Comparison of ENCODE assay signal across 26 cellular contexts in genomic region chrX:51917600-51917999, GRCh38.
"Had no signal": no experiment of that assay in that cellular context is flagged by ENCODE, and none has a peak within 500 bp of the region (broad histone marks: within the 10 kb centered on the region; RNA-seq: fewer than 3 reads in every experiment).

No MANE protein-coding gene starts in this region.

- ATAC-seq: gastroesophageal sphincter, left cardiac atrium had no signal

- H3K36me3 ChIP-seq: adrenal gland, ascending aorta, brain microvascular endothelial cell, gastroesophageal sphincter, neutrophil, ovary, prostate gland, thoracic aorta had no signal

- H3K4me1 Mint-ChIP-seq: activated naive CD4-positive, alpha-beta T cell treated with anti-CD3 and anti-CD28 coated beads, Interleukin-2, amount 50 U/mL, for 24 hours; central memory CD8-positive, alpha-beta T cell; nephron had no signal

- H3K27me3 ChIP-seq: ascending aorta, brain microvascular endothelial cell, gastroesophageal sphincter, neutrophil, ovary had no signal

- H3K36me3 Mint-ChIP-seq: type B pancreatic cell had no signal

- H3K27ac ChIP-seq: adrenal gland, ascending aorta, brain microvascular endothelial cell, epithelial cell of prostate, gastroesophageal sphincter, neutrophil, ovary, prostate gland, thoracic aorta, VCaP had no signal

- H3K4me3 ChIP-seq: adrenal gland, ascending aorta, gastroesophageal sphincter, ovary, prostate gland, thoracic aorta had no signal

- DNase-seq: activated CD4-positive, alpha-beta T cell treated with anti-CD3 and anti-CD28 coated beads, Interleukin-2, amount 10 ng/mL, durations not matched to agents 7 days and 5 days; activated CD4-positive, CD25-positive, alpha-beta regulatory T cell treated with anti-CD3 and anti-CD28 coated beads, Interleukin-2, amount 50 U/mL, for 72 hours; activated gamma-delta T cell treated with Interleukin-2 at 50 U/mL for 16 hours; activated T-cell treated with anti-CD3 and anti-CD28 coated beads, Interleukin-2, amount 50 U/mL, for 1 hour; adrenal gland; brain microvascular endothelial cell; cortex of kidney; endodermal cell; head of caudate nucleus; left cardiac atrium; ovary; stimulated activated CD4-positive, alpha-beta T cell treated with anti-CD3 and anti-CD28 coated beads, Interleukin-4, amount 100 ng/mL, for 1 hour; stimulated activated naive CD4-positive, alpha-beta T cell treated with Interleukin-2 at 50 U/mL for 16 hours; T1000 had no signal

- H3K9me3 ChIP-seq: adrenal gland, gastroesophageal sphincter, neutrophil, ovary, prostate gland, thoracic aorta had no signal

- H3K27ac Mint-ChIP-seq: activated CD4-positive, alpha-beta T cell treated with anti-CD3 and anti-CD28 coated beads, Interleukin-2, amount 10 ng/mL, durations not matched to agents 7 days and 5 days; activated naive CD4-positive, alpha-beta T cell treated with anti-CD3 and anti-CD28 coated beads, Interleukin-2, amount 50 U/mL, for 24 hours; endodermal cell; nephron; T-helper 1 cell treated with Interleukin-12 subunit alpha and Interleukin-12 subunit beta and Interleukin-4 antibody, amounts not matched to agents 30 μg/mL and 1 μg/mL, for 36 hours; type B pancreatic cell had no signal

- H3K9me3 Mint-ChIP-seq: activated naive CD4-positive, alpha-beta T cell treated with anti-CD3 and anti-CD28 coated beads, Interleukin-2, amount 50 U/mL, for 24 hours; central memory CD8-positive, alpha-beta T cell; type B pancreatic cell had no signal

- H3K4me1 ChIP-seq: adrenal gland, ascending aorta, gastroesophageal sphincter, prostate gland had no signal

- H3K4me3 Mint-ChIP-seq: activated CD4-positive, alpha-beta T cell treated with anti-CD3 and anti-CD28 coated beads, Interleukin-2, amount 10 ng/mL, durations not matched to agents 7 days and 5 days; activated naive CD4-positive, alpha-beta T cell treated with anti-CD3 and anti-CD28 coated beads, Interleukin-2, amount 50 U/mL, for 24 hours; central memory CD8-positive, alpha-beta T cell; endodermal cell; nephron; T-helper 1 cell treated with Interleukin-12 subunit alpha and Interleukin-12 subunit beta and Interleukin-4 antibody, amounts not matched to agents 30 μg/mL and 1 μg/mL, for 36 hours; type B pancreatic cell had no signal

- H3K27me3 Mint-ChIP-seq: type B pancreatic cell had no signal
